Comparison of ENCODE assay signal across 22 cellular contexts in the genomic region with DNA sequence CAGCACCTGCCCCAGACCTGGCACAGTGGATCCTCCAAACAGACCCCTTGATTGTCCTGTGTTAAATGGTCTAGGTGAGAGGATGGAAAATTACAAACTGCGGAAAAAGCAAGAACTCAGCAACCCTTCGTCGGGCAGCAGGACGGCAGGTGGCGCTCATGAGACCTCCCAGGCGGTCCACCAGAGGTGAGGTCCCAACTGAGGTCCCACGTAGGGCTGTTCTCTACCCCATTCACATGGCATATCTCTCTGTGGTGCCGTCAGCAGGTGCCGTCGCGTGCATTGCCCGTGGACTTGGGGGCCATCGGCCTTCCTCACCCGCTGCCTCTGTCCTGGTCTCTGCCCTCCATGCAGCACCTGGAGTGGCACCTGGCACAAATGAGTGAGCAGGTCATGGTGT.
DNase-seq lines count a peak whose midpoint lies in the region; ATAC-seq and TF ChIP-seq lines count a peak whose summit lies in the region.
"Had no signal": no experiment of that assay in that cellular context is flagged by ENCODE, and none has a peak within 500 bp of the region (broad histone marks: within the 10 kb centered on the region; RNA-seq: fewer than 3 reads in every experiment).

No MANE protein-coding gene starts in this region.

- intact Hi-C loops in mammary epithelial cell (cut with micrococcal nuclease), result no loop called here
- intact Hi-C loops in body of pancreas (cut with DNase I), result no loop called here

- CTCF ChIA-PET in mammary epithelial cell (lab: Charles Lee; ENCODE audit: low non-redundant PET), result no interaction called here

- no peak overlapping the region for H3K4me3 ChIP-seq in DND-41 (ENCODE audit: low read depth in 1 of 2, low read length in 2 of 2)
- H3K4me3 ChIP-seq in GM23338, result no peak overlapping the region
- no peak overlapping the region for H3K4me3 ChIP-seq in mammary epithelial cell (replicated peaks in 1 of 3; ENCODE audit: insufficient read depth in 1 of 3, low read depth in 2 of 3, low read length in 3 of 3)
- no peak overlapping the region for H3K4me3 ChIP-seq in body of pancreas

- no peak overlapping the region for H3K27ac ChIP-seq in DND-41 (ENCODE audit: low read length)
- no peak overlapping the region for H3K27ac ChIP-seq in GM23338 (ENCODE audit: low read depth)
- no peak overlapping the region for H3K27ac ChIP-seq in mammary epithelial cell (ENCODE audit: insufficient read depth, low read depth, low read length)
- H3K27ac ChIP-seq in body of pancreas, result no peak overlapping the region
- H3K27ac ChIP-seq: epithelial cell of prostate had no signal

- peaks cover 6% of the 10 kb centered on the region for H3K27me3 Mint-ChIP-seq in GM23338 (ENCODE audit: insufficient read depth, low read depth, poor library complexity)
- H3K27me3 Mint-ChIP-seq: IgD-negative memory B cell had no signal

- BruUV-seq in mammary epithelial cell (replicated peaks; lab: Mats Ljungman, UMichigan), result no TSS peak

- no peaks in the 10 kb centered on the region for H3K9me3 Mint-ChIP-seq in GM23338
- H3K9me3 Mint-ChIP-seq: activated naive CD4-positive, alpha-beta T cell treated with anti-CD3 and anti-CD28 coated beads for 36 hours; CD8-positive, alpha-beta memory T cell had no signal

- H3K9me2 ChIP-seq in GM23338 (ENCODE audit: insufficient read depth), result no peaks in the 10 kb centered on the region

- H3F3A ChIP-seq in GM23338 (replicated peaks; ENCODE audit: low read depth), result no peaks in the 10 kb centered on the region

- H3K4me1 Mint-ChIP-seq in GM23338, result no peaks in the 10 kb centered on the region
- H3K4me1 Mint-ChIP-seq: CD8-positive, alpha-beta memory T cell; IgD-negative memory B cell had no signal

- H3K79me2 ChIP-seq in DND-41 (ENCODE audit: insufficient read depth, low read length), result no peaks in the 10 kb centered on the region
- H3K79me2 ChIP-seq in GM23338 (replicated peaks; ENCODE audit: insufficient read depth), result no peaks in the 10 kb centered on the region
- no peaks in the 10 kb centered on the region for H3K79me2 ChIP-seq in mammary epithelial cell (ENCODE audit: insufficient read depth, low read length)

- H3K4me1 ChIP-seq in DND-41 (ENCODE audit: insufficient read depth, low read length) (no peaks in the 10 kb centered on the region), GM23338 (ENCODE audit: insufficient read depth) (no peaks in the 10 kb centered on the region), mammary epithelial cell (ENCODE audit: insufficient read depth, low read length) (no peaks in the 10 kb centered on the region), body of pancreas (no peaks in the 10 kb centered on the region)

- no peaks in the 10 kb centered on the region for H3K36me3 ChIP-seq in DND-41 (ENCODE audit: insufficient read depth, low read length)
- 0 out of 2 replicates have a peak, but pooled peaks cover 9% of the 10 kb centered on the region for H3K36me3 ChIP-seq in GM23338 (ENCODE audit: insufficient read depth)
- H3K36me3 ChIP-seq in mammary epithelial cell (ENCODE audit: insufficient read depth, low read length), result peaks cover 16% of the 10 kb centered on the region
- peaks cover under 1 to 7% of the 10 kb centered on the region in 2 donors for H3K36me3 ChIP-seq in body of pancreas (replicated peaks in 1 of 2; ENCODE audit: insufficient read depth in 1 of 2, low read depth in 2 of 2)

- H4K20me1 ChIP-seq in DND-41 (ENCODE audit: insufficient read depth, low read length) (peaks cover 3% of the 10 kb centered on the region), GM23338 (replicated peaks; ENCODE audit: insufficient read depth) (no peaks in the 10 kb centered on the region), mammary epithelial cell (ENCODE audit: insufficient read depth, low read length) (no peaks in the 10 kb centered on the region)

- DNase-seq in DND-41 (no peak), GM23338 (ENCODE audit: low spot score) (peak; percentile 47), SK-MEL-5 (ENCODE audit: low read depth, low spot score) (peak; percentile 34), iPS-NIHi7 (ENCODE audit: extremely low spot score) (peak; percentile 49), mammary epithelial cell (no peak), Ammon's horn (ENCODE audit: low spot score) (no peak), body of pancreas (no peak)
- DNase-seq: activated CD4-positive, alpha-beta T cell treated with anti-CD3 and anti-CD28 coated beads for 4 hours; activated naive CD4-positive, alpha-beta T cell treated with anti-CD3 and anti-CD28 coated beads for 36 hours; activated T-cell treated with anti-CD3 and anti-CD28 coated beads, Interleukin-2, amount 50 U/mL, for 48 hours; anterior cingulate cortex; DMS53; foreskin fibroblast; left ventricle myocardium superior; MM.1S; NCI-H146; NCI-H69; Right ventricle myocardium superior; T-helper 1 cell had no signal

- no peak for ATAC-seq in DND-41 (ENCODE audit: insufficient read depth, low read depth)
- ATAC-seq in GM23338, result peak; percentile 66
- ATAC-seq in body of pancreas, result no peak
- ATAC-seq: left ventricle myocardium superior had no signal

- H3K36me3 Mint-ChIP-seq in GM23338 (ENCODE audit: low read depth), result peaks cover 35% of the 10 kb centered on the region
- H3K36me3 Mint-ChIP-seq: CD8-positive, alpha-beta memory T cell; IgD-negative memory B cell had no signal

- H3K9ac ChIP-seq in DND-41 (ENCODE audit: low read depth, low read length), result no peak overlapping the region
- H3K9ac ChIP-seq in mammary epithelial cell (ENCODE audit: insufficient read depth, low read length), result no peak overlapping the region

- TF ChIP-seq CTCF in DND-41 (IDR thresholded peaks at IDR 0.05; ENCODE audit: borderline replicate concordance, extremely low read depth, low read length, poor library complexity, severe bottlenecking), result peak; percentile 4
- peak; percentile 49 to 66 for TF ChIP-seq CTCF in GM23338 (conservative IDR thresholded peaks at IDR 0.05; ENCODE audit: low read depth in 2 of 2)
- TF ChIP-seq CTCF in mammary epithelial cell (conservative IDR thresholded peaks at IDR 0.05 in 1 of 2, IDR thresholded peaks at IDR 0.05 in 1 of 2; ENCODE audit: extremely low read depth in 1 of 2, insufficient read depth in 1 of 2, low read depth in 1 of 2, low read length in 2 of 2), result peak in 1 of 2 donors; percentile 18
- TF ChIP-seq CTCF in body of pancreas (IDR thresholded peaks at IDR 0.05), result no peak

- H3K27me3 ChIP-seq in DND-41 (ENCODE audit: insufficient read depth, low read length, poor library complexity) (no peaks in the 10 kb centered on the region), GM23338 (ENCODE audit: insufficient read depth) (no peaks in the 10 kb centered on the region), mammary epithelial cell (ENCODE audit: insufficient read depth, low read length) (no peaks in the 10 kb centered on the region), body of pancreas (no peaks in the 10 kb centered on the region)

- no peak overlapping the region for H3K4me3 Mint-ChIP-seq in GM23338
- H3K4me3 Mint-ChIP-seq: activated naive CD4-positive, alpha-beta T cell treated with anti-CD3 and anti-CD28 coated beads for 36 hours; CD8-positive, alpha-beta memory T cell; IgD-negative memory B cell had no signal

- H3K4me2 ChIP-seq in DND-41 (ENCODE audit: insufficient read depth, low read length), result no peak overlapping the region
- H3K4me2 ChIP-seq in GM23338, result no peak overlapping the region
- H3K4me2 ChIP-seq in mammary epithelial cell (ENCODE audit: insufficient read depth, low read depth, low read length), result no peak overlapping the region

- H2AFZ ChIP-seq in DND-41 (ENCODE audit: low read depth, low read length), result no peak overlapping the region
- no peak overlapping the region for H2AFZ ChIP-seq in GM23338
- H2AFZ ChIP-seq in mammary epithelial cell (ENCODE audit: low read depth, low read length), result no peak overlapping the region

- H3K9me3 ChIP-seq in DND-41 (ENCODE audit: insufficient read depth, low read length, severe bottlenecking), result no peaks in the 10 kb centered on the region
- no peaks in the 10 kb centered on the region for H3K9me3 ChIP-seq in mammary epithelial cell (replicated peaks; ENCODE audit: insufficient read depth, low read length)
- H3K9me3 ChIP-seq in body of pancreas, result no peaks in the 10 kb centered on the region

- no peak for TF ChIP-seq POLR2A in body of pancreas (IDR thresholded peaks at IDR 0.05)

- dilution Hi-C loops in mammary epithelial cell (cut with HindIII; ENCODE audit: low sequenced_read_pairs), result no loop called here

- WGBS in mammary epithelial cell (ENCODE audit: low coverage, missing lambda C conversion rate), result 96% methylated on average over 14 of the region's 14 CpGs
- WGBS in body of pancreas, 2 donors, result 92 to 100% methylated on average over 7 to 14 of the region's 14 CpGs

- in situ Hi-C loops in SK-MEL-5 (cut with HindIII; ENCODE audit: low pct_unique_long_range_greater_than_20kb, low sequenced_read_pairs) (no loop called here), mammary epithelial cell (cut with MboI; ENCODE audit: low sequenced_read_pairs in 2 of 2) (no loop called here)

- no peak overlapping the region for H3K27ac Mint-ChIP-seq in GM23338
- H3K27ac Mint-ChIP-seq: activated naive CD4-positive, alpha-beta T cell treated with anti-CD3 and anti-CD28 coated beads for 36 hours; IgD-negative memory B cell had no signal

TF ChIP-seq in GM23338, 12 proteins besides CTCF, POLR2A, EP300 and RAD21 (continues in another document):
- no peak for TF ChIP-seq NANOG (IDR thresholded peaks at IDR 0.05; ENCODE audit: borderline replicate concordance)
- TF ChIP-seq, protein P1, sequence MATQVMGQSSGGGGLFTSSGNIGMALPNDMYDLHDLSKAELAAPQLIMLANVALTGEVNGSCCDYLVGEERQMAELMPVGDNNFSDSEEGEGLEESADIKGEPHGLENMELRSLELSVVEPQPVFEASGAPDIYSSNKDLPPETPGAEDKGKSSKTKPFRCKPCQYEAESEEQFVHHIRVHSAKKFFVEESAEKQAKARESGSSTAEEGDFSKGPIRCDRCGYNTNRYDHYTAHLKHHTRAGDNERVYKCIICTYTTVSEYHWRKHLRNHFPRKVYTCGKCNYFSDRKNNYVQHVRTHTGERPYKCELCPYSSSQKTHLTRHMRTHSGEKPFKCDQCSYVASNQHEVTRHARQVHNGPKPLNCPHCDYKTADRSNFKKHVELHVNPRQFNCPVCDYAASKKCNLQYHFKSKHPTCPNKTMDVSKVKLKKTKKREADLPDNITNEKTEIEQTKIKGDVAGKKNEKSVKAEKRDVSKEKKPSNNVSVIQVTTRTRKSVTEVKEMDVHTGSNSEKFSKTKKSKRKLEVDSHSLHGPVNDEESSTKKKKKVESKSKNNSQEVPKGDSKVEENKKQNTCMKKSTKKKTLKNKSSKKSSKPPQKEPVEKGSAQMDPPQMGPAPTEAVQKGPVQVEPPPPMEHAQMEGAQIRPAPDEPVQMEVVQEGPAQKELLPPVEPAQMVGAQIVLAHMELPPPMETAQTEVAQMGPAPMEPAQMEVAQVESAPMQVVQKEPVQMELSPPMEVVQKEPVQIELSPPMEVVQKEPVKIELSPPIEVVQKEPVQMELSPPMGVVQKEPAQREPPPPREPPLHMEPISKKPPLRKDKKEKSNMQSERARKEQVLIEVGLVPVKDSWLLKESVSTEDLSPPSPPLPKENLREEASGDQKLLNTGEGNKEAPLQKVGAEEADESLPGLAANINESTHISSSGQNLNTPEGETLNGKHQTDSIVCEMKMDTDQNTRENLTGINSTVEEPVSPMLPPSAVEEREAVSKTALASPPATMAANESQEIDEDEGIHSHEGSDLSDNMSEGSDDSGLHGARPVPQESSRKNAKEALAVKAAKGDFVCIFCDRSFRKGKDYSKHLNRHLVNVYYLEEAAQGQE (IDR thresholded peaks at IDR 0.05; ENCODE audit: unreplicated experiment), result no peak

Comparison
In these comparisons a context has a peak if more than half of its experiments do, and no peak if none do; other contexts are left out.
1. DNase-seq: peak in GM23338 (single experiment), SK-MEL-5 (single experiment) and iPS-NIHi7 (single experiment); none in DND-41 (single experiment), mammary epithelial cell (single experiment), Ammon's horn (single experiment) and body of pancreas (0 of 4).
2. CTCF ChIP-seq: peak in DND-41 (single experiment) and GM23338 (2 of 2); none in body of pancreas (0 of 7).